31 cellular contexts compared by ENCODE assay signal in the genomic region with DNA sequence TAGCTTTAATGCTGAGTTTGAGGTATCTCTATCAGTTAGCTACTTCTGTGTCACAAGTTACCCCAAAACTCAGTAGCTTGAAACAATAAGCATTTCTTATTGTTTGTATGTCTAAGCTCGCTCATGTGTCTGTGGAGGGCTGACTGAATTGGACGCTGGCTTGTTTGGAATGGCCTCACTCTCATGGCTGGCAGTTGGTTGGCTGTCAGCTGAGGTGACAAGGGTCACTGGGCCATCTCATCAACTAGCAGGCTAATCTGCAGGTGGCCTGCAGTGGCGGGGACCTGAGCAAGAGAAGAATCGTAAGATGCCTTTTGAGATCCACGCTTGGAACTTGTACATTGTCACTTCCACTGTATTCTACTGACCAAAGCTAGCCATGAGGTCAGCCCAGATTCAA. TPM values are rescaled to one million over a fixed set of nuclear protein-coding genes. Genes with fewer than 3 reads are reported as not detected.
"Had no signal": no experiment of that assay in that cellular context is flagged by ENCODE, and none has a peak within 500 bp of the region (broad histone marks: within the 10 kb centered on the region; RNA-seq: fewer than 3 reads in every experiment).

No MANE protein-coding gene starts in this region.

- H3K36me3 ChIP-seq: colonic mucosa, esophagus squamous epithelium, gastrocnemius medialis, heart right ventricle, left lung, lower lobe of right lung had no signal

- H3K4me3 ChIP-seq: colonic mucosa, esophagus squamous epithelium, gastrocnemius medialis, heart right ventricle, left lung, lower lobe of right lung, mucosa of descending colon had no signal

- H3K27ac Mint-ChIP-seq: dendritic cell treated with granulocyte-macrophage colony-stimulating factor and Interleukin-4, amounts not matched to agents 40 ng/mL and 50 ng/mL, for 4 days; effector memory CD8-positive, alpha-beta T cell; endodermal cell; mesothelial cell of epicardium had no signal

- H3K27me3 ChIP-seq: colonic mucosa, gastrocnemius medialis had no signal

- FAIRE-seq: endometrium, islet of Langerhans, keratinocyte had no signal

- H3K9me3 Mint-ChIP-seq: dendritic cell treated with granulocyte-macrophage colony-stimulating factor and Interleukin-4, amounts not matched to agents 40 ng/mL and 50 ng/mL, for 4 days; effector memory CD8-positive, alpha-beta T cell; endodermal cell; mesothelial cell of epicardium had no signal

- ATAC-seq: effector memory CD8-positive, alpha-beta T cell; esophagus mucosa; gastrocnemius medialis; heart right ventricle; left cardiac atrium; left lung; left ventricle myocardium superior; lower lobe of right lung; mucosa of descending colon had no signal

- H3K4me1 ChIP-seq: colonic mucosa, esophagus squamous epithelium, gastrocnemius medialis, left lung, lower lobe of right lung had no signal

- H3K27ac ChIP-seq: colonic mucosa, epithelial cell of prostate, esophagus squamous epithelium, gastrocnemius medialis, heart right ventricle, left lung, lower lobe of right lung had no signal

- H3K4me1 Mint-ChIP-seq: endodermal cell had no signal

- H3K4me3 Mint-ChIP-seq: dendritic cell treated with granulocyte-macrophage colony-stimulating factor and Interleukin-4, amounts not matched to agents 40 ng/mL and 50 ng/mL, for 4 days; effector memory CD8-positive, alpha-beta T cell; endodermal cell; mesothelial cell of epicardium had no signal

- DNase-seq: colonic mucosa; cortex of kidney; effector CD8-positive, alpha-beta T cell; effector memory CD8-positive, alpha-beta T cell; endodermal cell; erythroblast; esophagus squamous epithelium; foreskin fibroblast; foreskin melanocyte; gastrocnemius medialis; glutamatergic neuron; head of caudate nucleus; heart right ventricle; hippocampal formation; left cardiac atrium; left lung; left ventricle myocardium superior; lower lobe of right lung; mesenchymal stem cell; mucosa of descending colon had no signal

- H3K36me3 Mint-ChIP-seq: mesothelial cell of epicardium had no signal

- H3K9me3 ChIP-seq: colonic mucosa, esophagus squamous epithelium, gastrocnemius medialis, heart right ventricle, left lung, lower lobe of right lung, mucosa of descending colon had no signal

RNA-seq across cellular contexts. Expression of a gene that starts 13.4 kb away (rescaled TPM):
- total RNA-seq: colonic mucosa, dermis microvascular lymphatic vessel endothelial cell, esophagus mucosa, esophagus squamous epithelium, gastrocnemius medialis, left cardiac atrium, left lung, left ventricle myocardium superior, lower lobe of right lung, mesenteric fat pad had no signal
- polyA plus RNA-seq: heart right ventricle had no signal

RNA-seq across cellular contexts. Expression of a gene that starts 30.8 kb away (rescaled TPM):
- total RNA-seq: endodermal cell, esophagus mucosa, esophagus squamous epithelium, glomerular endothelial cell, left lung, left ventricle myocardium superior, lower lobe of right lung, lung microvascular endothelial cell had no signal
